8 cellular contexts compared by ENCODE assay signal in genomic region chr15:55742498-55742926, GRCh38. TPM values are rescaled to one million over a fixed set of nuclear protein-coding genes. Genes with fewer than 3 reads are reported as not detected.
DNase-seq lines count a peak whose midpoint lies in the region; ATAC-seq and TF ChIP-seq lines count a peak whose summit lies in the region.

No MANE protein-coding gene starts in this region.

- 0 out of 2 replicates have a peak, but pooled peaks cover 5% of the 10 kb centered on the region for H3K4me1 ChIP-seq in MM.1S (ENCODE audit: low read length)
- H3K4me1 ChIP-seq in adrenal gland (replicated peaks in 1 of 2), result peaks cover 0 to 7% of the 10 kb centered on the region in 2 donors
- peaks cover 5 to 25% (median 22%) of the 10 kb centered on the region in 6 donors for H3K4me1 ChIP-seq in spleen

- ATAC-seq in GM19023 (IDR thresholded peaks at IDR 0.05; ENCODE audit: unreplicated experiment) (no peak), HG03469 (IDR thresholded peaks at IDR 0.05; ENCODE audit: unreplicated experiment) (no peak)

- H3K9ac ChIP-seq in MM.1S (ENCODE audit: low read length), result peak overlapping the region; percentile 25; the same call in 1 of the 2 replicates

- H3K79me2 ChIP-seq in MM.1S (ENCODE audit: low read length), result no peaks in the 10 kb centered on the region

- H3K27me3 ChIP-seq in MM.1S (replicated peaks; ENCODE audit: insufficient read depth, low read length), result peaks cover 12% of the 10 kb centered on the region; the same call in 1 of the 2 replicates
- H3K27me3 ChIP-seq in adrenal gland, result no peaks in the 10 kb centered on the region
- peaks cover 0 to 75% (median 37%) of the 10 kb centered on the region in 7 donors for H3K27me3 ChIP-seq in spleen (replicated peaks in 1 of 7)

- 0 to 1% (median 0%) methylated on average over 2 to 52 of the region's 52 CpGs for WGBS in adrenal gland, 4 donors
- WGBS in spleen, 5 donors, result 0 to 1% (median 1%) methylated on average over 7 to 52 of the region's 52 CpGs

- no peaks in the 10 kb centered on the region for H3K9me3 ChIP-seq in MM.1S (replicated peaks; ENCODE audit: insufficient read depth, low read length)
- H3K9me3 ChIP-seq in adrenal gland (replicated peaks in 1 of 3), result no peaks in the 10 kb centered on the region
- no peaks in the 10 kb centered on the region for H3K9me3 ChIP-seq in spleen

- peak overlapping the region; percentile 100 for H3K4me2 ChIP-seq in MM.1S (ENCODE audit: low read depth, low read length)

- intact Hi-C loops in adrenal gland (cut with DNase I) (no loop called here), spleen (cut with DNase I; ENCODE audit: low total_unique reads) (no loop called here)

- TF ChIP-seq POLR2A in adrenal gland (IDR thresholded peaks at IDR 0.05) (no peak), spleen (IDR thresholded peaks at IDR 0.05) (no peak)

- H2AFZ ChIP-seq in MM.1S (ENCODE audit: low read length), result peak overlapping the region; percentile 97

- peak; percentile 32 for DNase-seq in NCI-H345 (lab: John Stamatoyannopoulos, UW)
- no peak for DNase-seq in NCI-H345 treated with DMSO at 0.1 percent for 48 hours (lab: John Stamatoyannopoulos, UW; ENCODE audit: unreplicated experiment)
- no peak for DNase-seq in MM.1S
- DNase-seq in adrenal gland, result peak in 6 of 7 donors; percentile 29 to 59 (median 36)
- DNase-seq in spleen, result no peak

- H3K27ac ChIP-seq in MM.1S (ENCODE audit: low read length), result no peak overlapping the region
- H3K27ac ChIP-seq in adrenal gland, result peak overlapping the region in 3 of 5 donors; percentile 69 to 75 (median 71)
- peak overlapping the region in 3 of 8 donors; percentile 19 to 43 (median 26) for H3K27ac ChIP-seq in spleen

- H3K36me3 ChIP-seq in MM.1S (replicated peaks; ENCODE audit: insufficient read depth, low read length) (no peaks in the 10 kb centered on the region), adrenal gland (replicated peaks in 1 of 2) (no peaks in the 10 kb centered on the region), spleen (no peaks in the 10 kb centered on the region)

- H3K4me3 ChIP-seq in MM.1S (ENCODE audit: low read length) (peak overlapping the region; percentile 75), adrenal gland (peak overlapping the region in 3 of 4 donors; percentile 46 to 70 (median 62)), iPS-11a (ENCODE audit: low read depth, low read length) (peak overlapping the region; percentile 56), spleen (peak overlapping the region; percentile 35 to 84 (median 62))

- no peaks in the 10 kb centered on the region for H4K20me1 ChIP-seq in MM.1S (ENCODE audit: insufficient read depth, low read length)

- H3F3A ChIP-seq in MM.1S (ENCODE audit: insufficient read depth, low read length), result no peaks in the 10 kb centered on the region

- TF ChIP-seq CTCF in MM.1S (IDR thresholded peaks at IDR 0.05; ENCODE audit: low read length) (no peak), adrenal gland (IDR thresholded peaks at IDR 0.05) (no peak), spleen (IDR thresholded peaks at IDR 0.05 in 8 of 11, conservative IDR thresholded peaks at IDR 0.05 in 3 of 11) (no peak)

- H3K9me2 ChIP-seq in MM.1S (replicated peaks; ENCODE audit: insufficient read depth, low read length), result no peaks in the 10 kb centered on the region

RNA-seq across cellular contexts. Expression of gene PRTG, which starts 0.4 kb away (rescaled TPM):
- total RNA-seq in adrenal gland (1 to 10 TPM; 2.1 to 3.4 (median 3.0) TPM), spleen (1 to 10 TPM in 1 of 7 donors, under 1 TPM in 6; 0.46 to 1.4 (median 0.60) TPM)
- polyA plus RNA-seq in adrenal gland (1 to 10 TPM in 2 of 3 donors, under 1 TPM in 1; 0.40 to 1.8 (median 1.4) TPM), spleen (under 1 TPM; 0.02 to 0.24 (median 0.03) TPM)

Comparison
In these comparisons a context has a peak if more than half of its experiments do, and no peak if none do; other contexts are left out.
1. DNase-seq: peak in NCI-H345 (single experiment) and adrenal gland (6 of 7); none in NCI-H345 treated with DMSO at 0.1 percent for 48 hours (single experiment), MM.1S (single experiment) and spleen (single experiment).
2. Peak in every context shown above with its lines, with median percentiles within 50 percentile points of each other: H3K4me3 ChIP-seq.